In the genomic region with DNA sequence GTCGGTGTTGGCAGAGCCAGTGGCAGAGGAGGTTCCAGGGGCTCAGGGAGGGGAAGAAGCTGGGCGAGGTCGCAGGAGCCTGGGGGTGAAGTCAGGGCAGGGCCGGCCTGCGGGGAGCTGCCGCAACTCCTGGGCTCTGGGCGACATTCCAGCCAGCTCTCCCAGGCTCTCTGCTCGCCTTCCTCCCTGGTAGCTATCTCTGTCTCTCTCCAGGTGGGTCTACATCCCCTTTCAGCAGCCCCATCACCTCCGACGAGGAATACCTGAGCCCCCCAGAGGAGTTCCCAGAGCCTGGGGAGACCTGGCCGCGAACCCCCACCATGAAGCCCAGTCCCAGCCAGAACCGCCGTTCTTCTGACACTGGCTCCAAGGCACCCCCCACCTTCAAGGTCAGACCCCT, we compare ENCODE assay signal across 20 cellular contexts. TPM values are rescaled to one million over a fixed set of nuclear protein-coding genes. Genes with fewer than 3 reads are reported as not detected.
DNase-seq lines count a peak whose midpoint lies in the region; ATAC-seq and TF ChIP-seq lines count a peak whose summit lies in the region.
"Had no signal": no experiment of that assay in that cellular context is flagged by ENCODE, and none has a peak within 500 bp of the region (broad histone marks: within the 10 kb centered on the region; RNA-seq: fewer than 3 reads in every experiment).

No MANE protein-coding gene starts in this region.

- no peak overlapping the region for H3K27ac Mint-ChIP-seq in CD8-positive, alpha-beta memory T cell
- H3K27ac Mint-ChIP-seq: effector memory CD8-positive, alpha-beta T cell had no signal

- no peak for TF ChIP-seq CTCF in SK-N-SH (IDR thresholded peaks at IDR 0.05)
- TF ChIP-seq CTCF in coronary artery (IDR thresholded peaks at IDR 0.05): no peak
- no peak for TF ChIP-seq CTCF in transverse colon (IDR thresholded peaks at IDR 0.05)

- no peak overlapping the region for H3K23ac ChIP-seq in mesendoderm (ENCODE audit: low read length)

- H4K20me1 ChIP-seq in SK-N-SH (ENCODE audit: insufficient read depth): no peaks in the 10 kb centered on the region

- TF ChIP-seq EP300 in SK-N-SH (IDR thresholded peaks at IDR 0.05; ENCODE audit: borderline replicate concordance in 1 of 2, low read depth in 1 of 2, low read length in 1 of 2) (no peak), transverse colon (IDR thresholded peaks at IDR 0.05; ENCODE audit: low read depth) (no peak)

- H2BK5ac ChIP-seq in mesendoderm (ENCODE audit: low read length): no peak overlapping the region

- H3K9me3 ChIP-seq in SK-N-SH: no peaks in the 10 kb centered on the region
- no peaks in the 10 kb centered on the region for H3K9me3 ChIP-seq in transverse colon
- no peaks in the 10 kb centered on the region for H3K9me3 ChIP-seq in CD8-positive, alpha-beta memory T cell (ENCODE audit: low read length)
- H3K9me3 ChIP-seq: BE2C, mucosa of descending colon had no signal

- no peaks in the 10 kb centered on the region for H3K9me3 Mint-ChIP-seq in CD8-positive, alpha-beta memory T cell
- H3K9me3 Mint-ChIP-seq: central memory CD8-positive, alpha-beta T cell; effector memory CD8-positive, alpha-beta T cell had no signal

- intact Hi-C loops in transverse colon (cut with DNase I; ENCODE audit: low total_unique reads): no loop called here

- H3K4me2 ChIP-seq in SK-N-SH: peak overlapping the region; percentile 78; the same call in 1 of the 2 replicates
- H3K4me2 ChIP-seq in mesendoderm (ENCODE audit: low read length): no peak overlapping the region
- H3K4me2 ChIP-seq: KMS-11 had no signal

- H3K79me1 ChIP-seq in mesendoderm (ENCODE audit: low read length): no peaks in the 10 kb centered on the region

- H3K27me3 Mint-ChIP-seq in CD8-positive, alpha-beta memory T cell: peaks cover 0 to 3% of the 10 kb centered on the region in 2 donors
- H3K27me3 Mint-ChIP-seq: central memory CD8-positive, alpha-beta T cell had no signal

- ATAC-seq in SK-N-SH treated with all-trans-retinoic acid at 6 μM for 48 hours: no peak
- no peak for ATAC-seq in HG02588 (IDR thresholded peaks at IDR 0.05; ENCODE audit: unreplicated experiment)
- no peak for ATAC-seq in HG02642 (IDR thresholded peaks at IDR 0.05; ENCODE audit: poor library complexity, unreplicated experiment)
- ATAC-seq: activated CD4-positive, CD25-positive, alpha-beta regulatory T cell treated with anti-CD3 and anti-CD28 coated beads, Interleukin-2, amount 50 U/mL, for 24 hours; effector memory CD8-positive, alpha-beta T cell had no signal

- POLR2A ChIA-PET in SK-N-SH (lab: Yijun Ruan, JAX): interaction anchor here (1.1 to 2.0 kb wide), 5 partner anchors 14 to 65 kb away, joined by 5 to 15 read pairs (median 8); partner anchors contain the start of genes ASIC4 and GMPPA
- POLR2A ChIA-PET in CD8-positive, alpha-beta memory T cell (lab: Charles Lee): no interaction called here

- in situ Hi-C loops in transverse colon (cut with MboI; ENCODE audit: low pct_ligation_motif_present in 1 of 4, low pct_unique_long_range_greater_than_20kb in 1 of 4, low sequenced_read_pairs in 3 of 4): no loop called here

- H3K18ac ChIP-seq in mesendoderm (ENCODE audit: low read length): no peak overlapping the region

- H2AK5ac ChIP-seq in mesendoderm (ENCODE audit: low read length): no peak overlapping the region

- DNase-seq in SK-N-SH (no peak), coronary artery (ENCODE audit: low spot score) (no peak), mesendoderm (no peak), transverse colon (no peak)
- no peak for DNase-seq in CD8-positive, alpha-beta memory T cell
- DNase-seq: effector memory CD8-positive, alpha-beta T cell; stimulated activated CD4-positive, alpha-beta T cell treated with anti-CD3 and anti-CD28 coated beads, Interleukin-2, amount 100 ng/mL, for 48 hours had no signal

- H3K4ac ChIP-seq in mesendoderm (ENCODE audit: low read depth, low read length): no peak overlapping the region

- TF ChIP-seq RAD21 in SK-N-SH (IDR thresholded peaks at IDR 0.05; ENCODE audit: low read length): no peak

- WGBS in SK-N-SH (ENCODE audit: low lambda C conversion rate): 63% methylated on average over 1 of the region's 14 CpGs
- WGBS in mesendoderm (ENCODE audit: extremely low coverage, insufficient coverage, low lambda C conversion rate): no CpG with 5 or more reads among the region's 14 CpGs
- whole genome bisulfite sequencing in transverse colon (ENCODE audit: low coverage in 1 of 2), 2 donors: 81% methylated on average over 14 of the region's 14 CpGs; no CpG with 5 or more reads in 1 of the 2 donors

- H3K4me3 ChIP-seq in SK-N-SH (ENCODE audit: low read depth in 2 of 2, low read length in 1 of 2): no peak overlapping the region
- peak overlapping the region; percentile 52 for H3K4me3 ChIP-seq in coronary artery
- H3K4me3 ChIP-seq in mesendoderm (ENCODE audit: low read length): no peak overlapping the region
- no peak overlapping the region for H3K4me3 ChIP-seq in transverse colon
- H3K4me3 ChIP-seq in CD8-positive, alpha-beta memory T cell (ENCODE audit: low read length): no peak overlapping the region
- H3K4me3 ChIP-seq: mucosa of descending colon had no signal

- CTCF ChIA-PET in SK-N-SH (lab: Yijun Ruan, JAX): interaction anchor here (0.5 to 10.9 kb wide), 11 partner anchors 11 to 228 kb away, joined by 3 to 159 read pairs (median 5); a partner anchor contains a TSS
- CTCF ChIA-PET in CD8-positive, alpha-beta memory T cell (lab: Charles Lee): interaction anchor here (1.7 kb wide), 2 partner anchors 68 to 70 kb away, joined by 4 to 7 read pairs; no protein-coding TSS in a partner anchor

- no peak overlapping the region for H2BK120ac ChIP-seq in mesendoderm (ENCODE audit: low read depth, low read length)

- H3K27ac ChIP-seq in SK-N-SH (ENCODE audit: low read depth in 2 of 2, low read length in 1 of 2) (peak overlapping the region in 1 of 2 experiments; percentile 92; a peak in 1 of 4 replicates), coronary artery (peak overlapping the region; percentile 98 to 99), mesendoderm (ENCODE audit: low read depth, low read length) (no peak overlapping the region), transverse colon (peak overlapping the region; percentile 69 to 96 (median 85))
- H3K27ac ChIP-seq in CD8-positive, alpha-beta memory T cell (ENCODE audit: low read depth, low read length): no peak overlapping the region
- H3K27ac ChIP-seq: 22Rv1, KMS-11 had no signal

- H3K27me3 ChIP-seq in SK-N-SH (ENCODE audit: insufficient read depth): no peaks in the 10 kb centered on the region
- no peaks in the 10 kb centered on the region for H3K27me3 ChIP-seq in mesendoderm (ENCODE audit: insufficient read depth, low read length, poor library complexity)
- no peaks in the 10 kb centered on the region for H3K27me3 ChIP-seq in transverse colon
- no peaks in the 10 kb centered on the region for H3K27me3 ChIP-seq in CD8-positive, alpha-beta memory T cell (ENCODE audit: insufficient read depth, low read length, poor library complexity, severe bottlenecking)
- H3K27me3 ChIP-seq: BE2C had no signal

- H3K9ac ChIP-seq in SK-N-SH: no peak overlapping the region
- H3K9ac ChIP-seq in mesendoderm (ENCODE audit: low read length): peak overlapping the region; percentile 29
- H3K9ac ChIP-seq: KMS-11 had no signal

- peaks cover 9% of the 10 kb centered on the region for H3F3A ChIP-seq in SK-N-SH (replicated peaks; ENCODE audit: insufficient read depth)

- H3K4me1 ChIP-seq in SK-N-SH (ENCODE audit: control insufficient read depth in 1 of 2, insufficient read depth in 2 of 2, low read depth in 1 of 2, low read length in 1 of 2) (peaks cover 17 to 27% of the 10 kb centered on the region in 2 experiments), mesendoderm (ENCODE audit: control insufficient read depth, low read depth, low read length) (peaks cover 17% of the 10 kb centered on the region), transverse colon (peaks cover 6 to 15% (median 10%) of the 10 kb centered on the region in 4 donors)
- no peaks in the 10 kb centered on the region for H3K4me1 ChIP-seq in CD8-positive, alpha-beta memory T cell (ENCODE audit: insufficient read depth, low read length)

- no peaks in the 10 kb centered on the region for H3K9me2 ChIP-seq in SK-N-SH

- no peak overlapping the region for H2AFZ ChIP-seq in SK-N-SH (ENCODE audit: low read depth)

- H3K4me1 Mint-ChIP-seq in CD8-positive, alpha-beta memory T cell: peaks cover 0 to 2% (median 0%) of the 10 kb centered on the region in 3 donors
- H3K4me1 Mint-ChIP-seq: central memory CD8-positive, alpha-beta T cell had no signal

- H4K5ac ChIP-seq in mesendoderm (ENCODE audit: low read length): no peak overlapping the region

- H3K79me2 ChIP-seq in SK-N-SH (ENCODE audit: insufficient read depth) (peaks cover 9% of the 10 kb centered on the region; the same call in 1 of the 2 replicates), mesendoderm (ENCODE audit: control insufficient read depth, insufficient read depth, low read length) (no peaks in the 10 kb centered on the region)

- TF ChIP-seq POLR2A in transverse colon (IDR thresholded peaks at IDR 0.05): no peak

- H3K36me3 ChIP-seq in SK-N-SH (replicated peaks in 1 of 2; ENCODE audit: control insufficient read depth in 1 of 2, insufficient read depth in 2 of 2, low read length in 1 of 2) (peaks cover 26 to 42% of the 10 kb centered on the region in 2 experiments), mesendoderm (ENCODE audit: control insufficient read depth, insufficient read depth, low read length) (no peaks in the 10 kb centered on the region), transverse colon (no peaks in the 10 kb centered on the region)
- no peaks in the 10 kb centered on the region for H3K36me3 ChIP-seq in CD8-positive, alpha-beta memory T cell (ENCODE audit: insufficient read depth, low read length)

- H3K4me3 Mint-ChIP-seq in CD8-positive, alpha-beta memory T cell: no peak overlapping the region
- H3K4me3 Mint-ChIP-seq: central memory CD8-positive, alpha-beta T cell; effector memory CD8-positive, alpha-beta T cell had no signal

- no peak overlapping the region for H4K8ac ChIP-seq in mesendoderm (ENCODE audit: low read depth, low read length)

- H2BK15ac ChIP-seq in mesendoderm (replicated peaks; ENCODE audit: low read depth): no peak overlapping the region

- H3K36me3 Mint-ChIP-seq in CD8-positive, alpha-beta memory T cell: no peaks in the 10 kb centered on the region

- peak overlapping the region; percentile 83 for H3K56ac ChIP-seq in mesendoderm (ENCODE audit: low read length)

RNA-seq across cellular contexts. Expression of gene SPEG, which starts 27.0 kb away (rescaled TPM):
- 98.3 and 107 TPM in 2 replicates for polyA plus RNA-seq in SK-N-SH (2012; rRNA removed)
- polyA plus RNA-seq in SK-N-SH (2012; cell fraction: cytosol; rRNA removed): 27.8 and 36.3 TPM in 2 replicates
- 717 and 872 TPM in 2 replicates for polyA plus RNA-seq in SK-N-SH (2012; cell fraction: nucleus; rRNA removed)
- 6.7 TPM for polyA plus RNA-seq in mesendoderm (2013, experiment 1 of 2)
- polyA plus RNA-seq in mesendoderm (2013, experiment 2 of 2): 6.4 TPM
- 10 to 100 TPM; 26.5 to 95.8 (median 48.5) TPM for total RNA-seq in transverse colon
- 1 to 10 TPM in 1 of 2 experiments, under 1 TPM in 1; 0.94 to 1.0 TPM for total RNA-seq in CD8-positive, alpha-beta memory T cell
- polyA plus RNA-seq in CD8-positive, alpha-beta memory T cell: 0.48 TPM

RNA-seq across cellular contexts. Expression of gene GMPPA, which starts 37.0 kb away (rescaled TPM):
- polyA plus RNA-seq in SK-N-SH (2012; rRNA removed): 61.3 and 75.1 TPM in 2 replicates
- 27.7 and 39.9 TPM in 2 replicates for polyA plus RNA-seq in SK-N-SH (2012; cell fraction: cytosol; rRNA removed)
- polyA plus RNA-seq in SK-N-SH (2012; cell fraction: nucleus; rRNA removed): 157 and 170 TPM in 2 replicates
- 20.4 TPM for polyA plus RNA-seq in mesendoderm (2013, experiment 1 of 2)
- polyA plus RNA-seq in mesendoderm (2013, experiment 2 of 2): 20.2 TPM
- total RNA-seq in transverse colon: 10 to 100 TPM; 25.1 to 41.1 (median 36.4) TPM
- total RNA-seq in CD8-positive, alpha-beta memory T cell: 10 to 100 TPM; 36.9 to 37.1 TPM
- polyA plus RNA-seq in CD8-positive, alpha-beta memory T cell: 32.5 TPM

RNA-seq across cellular contexts. Expression of gene DES, which starts 43.5 kb away (rescaled TPM):
- polyA plus RNA-seq in SK-N-SH (2012; rRNA removed): 0.21 and 0.28 TPM in 2 replicates
- 0.18 and 0.20 TPM in 2 replicates for polyA plus RNA-seq in SK-N-SH (2012; cell fraction: cytosol; rRNA removed)
- 0.07 and 0.26 TPM in 2 replicates for polyA plus RNA-seq in SK-N-SH (2012; cell fraction: nucleus; rRNA removed)
- 3.5 TPM for polyA plus RNA-seq in mesendoderm (2013, experiment 1 of 2)
- polyA plus RNA-seq in mesendoderm (2013, experiment 2 of 2): 3.2 TPM
- total RNA-seq in transverse colon: over 10,000 TPM in 1 of 4 donors, 1,000 to 10,000 TPM in 2, 100 to 1,000 TPM in 1; 1,000 to 12,373 (median 1,519) TPM
- total RNA-seq in CD8-positive, alpha-beta memory T cell: not detected
- polyA plus RNA-seq in CD8-positive, alpha-beta memory T cell: not detected
- total RNA-seq: activated CD8-positive, alpha-beta memory T cell treated with anti-CD3 and anti-CD28 coated beads for 36 hours; OCI-LY7; SK-MEL-5 had no signal

RNA-seq across cellular contexts. Expression of gene ASIC4, which starts 52.6 kb away (rescaled TPM):
- 0.05 and 0.10 TPM in 2 replicates for polyA plus RNA-seq in SK-N-SH (2012; rRNA removed)
- polyA plus RNA-seq in SK-N-SH (2012; cell fraction: cytosol; rRNA removed): 0.04 and 0.30 TPM in 2 replicates
- polyA plus RNA-seq in SK-N-SH (2012; cell fraction: nucleus; rRNA removed): 0.79 and 1.00 TPM in 2 replicates
- not detected for polyA plus RNA-seq in mesendoderm (2013, experiment 1 of 2)
- polyA plus RNA-seq in mesendoderm (2013, experiment 2 of 2): 0.01 TPM
- total RNA-seq in transverse colon: not detected
- total RNA-seq in CD8-positive, alpha-beta memory T cell: not detected
- not detected for polyA plus RNA-seq in CD8-positive, alpha-beta memory T cell
- total RNA-seq: activated CD8-positive, alpha-beta memory T cell treated with anti-CD3 and anti-CD28 coated beads for 36 hours; left colon; SK-MEL-5 had no signal

Comparison
In these comparisons a context has a peak if more than half of its experiments do, and no peak if none do; other contexts are left out.
1. H3K27ac ChIP-seq: peak in coronary artery (2 of 2) and transverse colon (4 of 4); none in mesendoderm (single experiment) and CD8-positive, alpha-beta memory T cell (single experiment).
2. RNA of gene SPEG, which starts 27.0 kb away (total RNA-seq): 26.5 to 95.8 TPM in transverse colon; 0.94 to 1.0 TPM in CD8-positive, alpha-beta memory T cell; every median in the first group is over 10 times any median in the second.
3. RNA of gene DES, which starts 43.5 kb away (total RNA-seq): 1,000 to 12,373 TPM in transverse colon; not detected in CD8-positive, alpha-beta memory T cell; every median in the first group is over 1,000 times any median in the second.